ENCODE assay signal across 10 cellular contexts in the genomic region with DNA sequence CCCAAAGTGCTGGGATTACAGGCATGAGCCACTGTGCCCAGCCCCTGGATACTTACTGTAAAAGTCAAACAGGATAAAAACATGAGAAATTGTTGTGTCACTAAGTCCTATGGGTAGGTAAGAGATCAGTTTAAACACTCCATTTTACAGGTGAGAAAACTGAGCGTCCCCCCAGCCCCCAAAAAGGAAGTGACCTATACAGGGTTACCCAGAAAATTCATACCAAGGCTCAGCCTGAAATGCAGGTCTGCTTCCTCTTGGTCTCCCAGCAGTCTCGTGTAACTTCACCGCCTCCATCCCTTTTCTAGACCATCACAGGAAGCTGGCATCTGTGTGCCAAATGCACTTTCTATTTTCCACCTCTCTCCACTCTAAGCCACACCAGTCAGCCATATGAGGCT. TPM values are rescaled to one million over a fixed set of nuclear protein-coding genes. Genes with fewer than 3 reads are reported as not detected.
A peak's percentile ranks its signal among the peaks of the same experiment; 100 is the strongest.
DNase-seq lines count a peak whose midpoint lies in the region; ATAC-seq and TF ChIP-seq lines count a peak whose summit lies in the region.
"Had no signal": no experiment of that assay in that cellular context is flagged by ENCODE, and none has a peak within 500 bp of the region (broad histone marks: within the 10 kb centered on the region; RNA-seq: fewer than 3 reads in every experiment).

No MANE protein-coding gene starts in this region.

- peaks cover 32 to 51% (median 42%) of the 10 kb centered on the region in 4 donors for H3K4me1 ChIP-seq in stomach
- H3K4me1 ChIP-seq: A549 had no signal

- no peaks in the 10 kb centered on the region for H3K36me3 Mint-ChIP-seq in activated CD4-positive, alpha-beta T cell treated with anti-CD3 and anti-CD28 coated beads, Interleukin-2, amount 10 ng/mL, durations not matched to agents 7 days and 5 days (ENCODE audit: low read depth)
- no peaks in the 10 kb centered on the region for H3K36me3 Mint-ChIP-seq in activated CD8-positive, alpha-beta T cell treated with anti-CD3 and anti-CD28 coated beads, Interleukin-2, amount 10 ng/mL, durations not matched to agents 7 days and 5 days (ENCODE audit: low read depth)

- TF ChIP-seq POLR2A in stomach (IDR thresholded peaks at IDR 0.05): no peak

- no peak for TF ChIP-seq EP300 in stomach (IDR thresholded peaks at IDR 0.05)

- peak overlapping the region; percentile 26 for H3K4me3 Mint-ChIP-seq in activated CD4-positive, alpha-beta T cell treated with anti-CD3 and anti-CD28 coated beads, Interleukin-2, amount 10 ng/mL, durations not matched to agents 7 days and 5 days
- H3K4me3 Mint-ChIP-seq in activated CD8-positive, alpha-beta T cell treated with anti-CD3 and anti-CD28 coated beads, Interleukin-2, amount 10 ng/mL, durations not matched to agents 7 days and 5 days: peak overlapping the region; percentile 5

- H3K4me1 Mint-ChIP-seq in activated CD4-positive, alpha-beta T cell treated with anti-CD3 and anti-CD28 coated beads, Interleukin-2, amount 10 ng/mL, durations not matched to agents 7 days and 5 days: peaks cover 11% of the 10 kb centered on the region
- peaks cover 16% of the 10 kb centered on the region for H3K4me1 Mint-ChIP-seq in activated CD8-positive, alpha-beta T cell treated with anti-CD3 and anti-CD28 coated beads, Interleukin-2, amount 10 ng/mL, durations not matched to agents 7 days and 5 days (ENCODE audit: low read depth)

- ATAC-seq in GM21786 (IDR thresholded peaks at IDR 0.05; ENCODE audit: unreplicated experiment): peak; percentile 24
- peak; percentile 30 for ATAC-seq in activated CD8-positive, alpha-beta T cell treated with anti-CD3 and anti-CD28 coated beads, Interleukin-2, amount 10 ng/mL, durations not matched to agents 7 days and 5 days
- ATAC-seq: A549 had no signal

- peaks cover 28% of the 10 kb centered on the region for H3K27me3 Mint-ChIP-seq in activated CD4-positive, alpha-beta T cell treated with anti-CD3 and anti-CD28 coated beads, Interleukin-2, amount 10 ng/mL, durations not matched to agents 7 days and 5 days
- peaks cover 14% of the 10 kb centered on the region for H3K27me3 Mint-ChIP-seq in activated CD8-positive, alpha-beta T cell treated with anti-CD3 and anti-CD28 coated beads, Interleukin-2, amount 10 ng/mL, durations not matched to agents 7 days and 5 days (ENCODE audit: low read depth)

- peak overlapping the region in 4 of 5 donors; percentile 81 to 90 (median 83) for H3K27ac ChIP-seq in stomach
- H3K27ac ChIP-seq: A549 had no signal

- no peaks in the 10 kb centered on the region for H3K9me3 Mint-ChIP-seq in activated CD4-positive, alpha-beta T cell treated with anti-CD3 and anti-CD28 coated beads, Interleukin-2, amount 10 ng/mL, durations not matched to agents 7 days and 5 days
- H3K9me3 Mint-ChIP-seq in activated CD8-positive, alpha-beta T cell treated with anti-CD3 and anti-CD28 coated beads, Interleukin-2, amount 10 ng/mL, durations not matched to agents 7 days and 5 days (ENCODE audit: insufficient read depth): no peaks in the 10 kb centered on the region

- no peak for DNase-seq in activated CD4-positive, alpha-beta T cell treated with anti-CD3 and anti-CD28 coated beads, Interleukin-2, amount 10 ng/mL, durations not matched to agents 7 days and 5 days
- no peak for DNase-seq in activated CD4-positive, alpha-beta T cell treated with anti-CD3 and anti-CD28 coated beads, Interleukin-2, amount 50 U/mL, for 48 hours
- DNase-seq in activated CD8-positive, alpha-beta T cell treated with anti-CD3 and anti-CD28 coated beads, Interleukin-2, amount 10 ng/mL, durations not matched to agents 7 days and 5 days: no peak
- DNase-seq in stomach (no peak), epidermal melanocyte (ENCODE audit: insufficient read length, low spot score) (no peak), occipital lobe (lab: John Stamatoyannopoulos, UW) (no peak), T-helper 9 cell (no peak)
- DNase-seq: NCI-H2171 had no signal

- no peaks in the 10 kb centered on the region for H3K27me3 ChIP-seq in stomach

- CTCF ChIA-PET in activated CD4-positive, alpha-beta T cell treated with anti-CD3 and anti-CD28 coated beads, Interleukin-2, amount 10 ng/mL, durations not matched to agents 7 days and 5 days (lab: Charles Lee): interaction anchor here (1.3 kb wide), 1 partner anchor 10 kb away, joined by 3 read pairs; no protein-coding TSS in a partner anchor
- CTCF ChIA-PET in activated CD8-positive, alpha-beta T cell treated with anti-CD3 and anti-CD28 coated beads, Interleukin-2, amount 10 ng/mL, durations not matched to agents 7 days and 5 days (lab: Charles Lee): interaction anchor here (1.2 to 2.1 kb wide), 2 partner anchors 40 to 90 kb away, joined by 3 to 5 read pairs; no protein-coding TSS in a partner anchor

- 52 to 77% (median 69%) methylated on average over 3 of the region's 3 CpGs for WGBS in stomach, 5 donors

- H3K27ac Mint-ChIP-seq in activated CD4-positive, alpha-beta T cell treated with anti-CD3 and anti-CD28 coated beads, Interleukin-2, amount 10 ng/mL, durations not matched to agents 7 days and 5 days: peak overlapping the region; percentile 37
- peak overlapping the region; percentile 45 for H3K27ac Mint-ChIP-seq in activated CD8-positive, alpha-beta T cell treated with anti-CD3 and anti-CD28 coated beads, Interleukin-2, amount 10 ng/mL, durations not matched to agents 7 days and 5 days

- intact Hi-C loops in stomach (cut with DNase I; ENCODE audit: low total_unique reads): no loop called here

- H3K36me3 ChIP-seq in stomach: peaks cover 1 to 24% (median 8%) of the 10 kb centered on the region in 4 donors

- TF ChIP-seq CTCF in stomach (IDR thresholded peaks at IDR 0.05): no peak

- POLR2A ChIA-PET in activated CD4-positive, alpha-beta T cell treated with anti-CD3 and anti-CD28 coated beads, Interleukin-2, amount 10 ng/mL, durations not matched to agents 7 days and 5 days (lab: Charles Lee): no interaction called here
- POLR2A ChIA-PET in activated CD8-positive, alpha-beta T cell treated with anti-CD3 and anti-CD28 coated beads, Interleukin-2, amount 10 ng/mL, durations not matched to agents 7 days and 5 days (lab: Charles Lee): interaction anchor here (1.5 kb wide), 1 partner anchor 10 kb away, joined by 3 read pairs; no protein-coding TSS in a partner anchor

- no peaks in the 10 kb centered on the region for H3K9me3 ChIP-seq in stomach
- H3K9me3 ChIP-seq: A549 had no signal

- no peak overlapping the region for H3K4me3 ChIP-seq in stomach
- H3K4me3 ChIP-seq: A549 had no signal

RNA-seq across cellular contexts. Expression of a gene that starts 57.2 kb away (rescaled TPM):
- total RNA-seq in activated CD4-positive, alpha-beta T cell treated with anti-CD3 and anti-CD28 coated beads, Interleukin-2, amount 10 ng/mL, durations not matched to agents 7 days and 5 days: under 1 TPM; 0.35 to 0.45 TPM
- under 1 TPM; 0.16 to 0.29 TPM for total RNA-seq in activated CD8-positive, alpha-beta T cell treated with anti-CD3 and anti-CD28 coated beads, Interleukin-2, amount 10 ng/mL, durations not matched to agents 7 days and 5 days
- 10 to 100 TPM in 2 of 5 donors, 1 to 10 TPM in 3; 4.6 to 34.8 (median 9.6) TPM for total RNA-seq in stomach
- polyA plus RNA-seq in stomach: 10 to 100 TPM in 2 of 3 donors, 1 to 10 TPM in 1; 4.9 to 13.0 (median 12.8) TPM
- total RNA-seq in occipital lobe: 22.8 TPM
